Comparison of ENCODE assay signal across 17 cellular contexts in the genomic region with DNA sequence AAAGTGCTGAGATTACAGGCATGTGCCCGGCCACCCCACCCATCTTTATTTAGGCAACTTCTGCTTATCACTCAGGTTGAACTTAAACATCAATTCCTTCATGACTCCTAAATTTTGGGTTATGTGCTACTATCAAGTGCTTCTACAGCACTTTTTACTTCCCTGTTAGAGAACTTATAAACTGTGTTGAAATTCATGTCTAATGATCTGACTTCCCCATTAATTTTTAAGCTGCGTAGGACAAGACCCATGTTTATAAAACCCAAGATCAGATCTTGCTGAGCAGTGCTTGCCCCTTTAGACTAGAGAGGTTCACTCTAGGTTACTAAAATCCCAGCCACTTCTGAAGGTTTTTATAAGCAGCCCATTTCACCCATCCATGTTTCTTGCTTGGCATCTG.
"Had no signal": no experiment of that assay in that cellular context is flagged by ENCODE, and none has a peak within 500 bp of the region (broad histone marks: within the 10 kb centered on the region; RNA-seq: fewer than 3 reads in every experiment).

No MANE protein-coding gene starts in this region.

- H3K4me3 Mint-ChIP-seq: activated CD4-positive, alpha-beta T cell treated with anti-CD3 and anti-CD28 coated beads, Interleukin-2, amount 10 ng/mL, durations not matched to agents 24 days and 14 days; activated CD8-positive, alpha-beta memory T cell treated with anti-CD3 and anti-CD28 coated beads, Interleukin-2, amount 10 ng/mL, durations not matched to agents 7 days and 5 days; activated CD8-positive, alpha-beta T cell treated with anti-CD3 and anti-CD28 coated beads for 36 hours; activated T-helper 1 cell treated with anti-CD3 and anti-CD28 coated beads, Interleukin-12 subunit alpha, Interleukin-12 subunit beta, Interleukin-2, Interleukin-4 antibody, amounts not matched to agents 30 ng/mL and 10 ng/mL and 1 ng/mL, durations not matched to agents 14 hours and 24 hours and 36 hours; naive thymus-derived CD8-positive, alpha-beta T cell; stimulated activated effector memory CD8-positive, alpha-beta T cell treated with anti-CD3 and anti-CD28 coated beads, Interleukin-12 subunit alpha, Interleukin-12 subunit beta, amount 100 ng/mL, for 72 hours; stimulated activated naive CD8-positive, alpha-beta T cell treated with anti-CD3 and anti-CD28 coated beads, Interleukin-15, amount 100 ng/mL, for 72 hours had no signal

- ATAC-seq: activated CD4-positive, CD25-positive, alpha-beta regulatory T cell treated with anti-CD3 and anti-CD28 coated beads, Interleukin-2, amount 50 U/mL, for 24 hours; activated CD8-positive, alpha-beta memory T cell treated with anti-CD3 and anti-CD28 coated beads, Interleukin-2, amount 10 ng/mL, durations not matched to agents 7 days and 5 days; activated CD8-positive, alpha-beta T cell treated with anti-CD3 and anti-CD28 coated beads for 36 hours; body of pancreas; gastrocnemius medialis; naive thymus-derived CD8-positive, alpha-beta T cell; psoas muscle; stimulated activated effector memory CD8-positive, alpha-beta T cell treated with anti-CD3 and anti-CD28 coated beads, Interleukin-12 subunit alpha, Interleukin-12 subunit beta, amount 100 ng/mL, for 72 hours; stimulated activated naive CD8-positive, alpha-beta T cell treated with anti-CD3 and anti-CD28 coated beads, Interleukin-15, amount 100 ng/mL, for 72 hours had no signal

- DNase-seq: activated CD4-positive, alpha-beta T cell treated with anti-CD3 and anti-CD28 coated beads, Interleukin-2, amount 10 ng/mL, durations not matched to agents 24 days and 14 days; activated CD8-positive, alpha-beta memory T cell treated with anti-CD3 and anti-CD28 coated beads, Interleukin-2, amount 10 ng/mL, durations not matched to agents 7 days and 5 days; activated CD8-positive, alpha-beta T cell treated with anti-CD3 and anti-CD28 coated beads for 36 hours; activated gamma-delta T cell; activated naive CD4-positive, alpha-beta T cell treated with anti-CD3 and anti-CD28 coated beads, Interleukin-2, amount 50 U/mL, for 16 hours; body of pancreas; effector memory CD4-positive, alpha-beta T cell; gastrocnemius medialis; kidney glomerular epithelial cell; naive thymus-derived CD8-positive, alpha-beta T cell; psoas muscle; stimulated activated CD4-positive, alpha-beta T cell treated with anti-CD3 and anti-CD28 coated beads, Interleukin-1b, Interleukin-23, amount 100 ng/mL, for 48 hours; stimulated activated naive CD8-positive, alpha-beta T cell treated with anti-CD3 and anti-CD28 coated beads, Interleukin-15, amount 100 ng/mL, for 72 hours; tibial artery had no signal

- H3K4me1 Mint-ChIP-seq: activated CD8-positive, alpha-beta memory T cell treated with anti-CD3 and anti-CD28 coated beads, Interleukin-2, amount 10 ng/mL, durations not matched to agents 7 days and 5 days; naive thymus-derived CD8-positive, alpha-beta T cell had no signal

- H3K36me3 Mint-ChIP-seq: activated CD8-positive, alpha-beta memory T cell treated with anti-CD3 and anti-CD28 coated beads, Interleukin-2, amount 10 ng/mL, durations not matched to agents 7 days and 5 days; naive thymus-derived CD8-positive, alpha-beta T cell; stimulated activated effector memory CD8-positive, alpha-beta T cell treated with anti-CD3 and anti-CD28 coated beads, Interleukin-12 subunit alpha, Interleukin-12 subunit beta, amount 100 ng/mL, for 72 hours had no signal

- H3K27me3 Mint-ChIP-seq: activated CD4-positive, alpha-beta T cell treated with anti-CD3 and anti-CD28 coated beads, Interleukin-2, amount 10 ng/mL, durations not matched to agents 24 days and 14 days; activated CD8-positive, alpha-beta T cell treated with anti-CD3 and anti-CD28 coated beads for 36 hours; naive thymus-derived CD8-positive, alpha-beta T cell; stimulated activated naive CD8-positive, alpha-beta T cell treated with anti-CD3 and anti-CD28 coated beads, Interleukin-15, amount 100 ng/mL, for 72 hours had no signal

- H3K27ac Mint-ChIP-seq: activated CD4-positive, alpha-beta T cell treated with anti-CD3 and anti-CD28 coated beads, Interleukin-2, amount 10 ng/mL, durations not matched to agents 24 days and 14 days; activated CD8-positive, alpha-beta memory T cell treated with anti-CD3 and anti-CD28 coated beads, Interleukin-2, amount 10 ng/mL, durations not matched to agents 7 days and 5 days; activated CD8-positive, alpha-beta T cell treated with anti-CD3 and anti-CD28 coated beads for 36 hours; activated T-helper 1 cell treated with anti-CD3 and anti-CD28 coated beads, Interleukin-12 subunit alpha, Interleukin-12 subunit beta, Interleukin-2, Interleukin-4 antibody, amounts not matched to agents 30 ng/mL and 10 ng/mL and 1 ng/mL, durations not matched to agents 14 hours and 24 hours and 36 hours; stimulated activated effector memory CD8-positive, alpha-beta T cell treated with anti-CD3 and anti-CD28 coated beads, Interleukin-12 subunit alpha, Interleukin-12 subunit beta, amount 100 ng/mL, for 72 hours; stimulated activated naive CD8-positive, alpha-beta T cell treated with anti-CD3 and anti-CD28 coated beads, Interleukin-15, amount 100 ng/mL, for 72 hours had no signal

- H3K9me3 Mint-ChIP-seq: activated CD4-positive, alpha-beta T cell treated with anti-CD3 and anti-CD28 coated beads, Interleukin-2, amount 10 ng/mL, durations not matched to agents 24 days and 14 days; activated CD8-positive, alpha-beta T cell treated with anti-CD3 and anti-CD28 coated beads for 36 hours; naive thymus-derived CD8-positive, alpha-beta T cell; stimulated activated effector memory CD8-positive, alpha-beta T cell treated with anti-CD3 and anti-CD28 coated beads, Interleukin-12 subunit alpha, Interleukin-12 subunit beta, amount 100 ng/mL, for 72 hours had no signal
